29 cellular contexts compared by ENCODE assay signal in genomic region chr15:101511717-101512116, GRCh38.
"Had no signal": no experiment of that assay in that cellular context is flagged by ENCODE, and none has a peak within 500 bp of the region (broad histone marks: within the 10 kb centered on the region; RNA-seq: fewer than 3 reads in every experiment).

No MANE protein-coding gene starts in this region.

- H3K36me3 ChIP-seq: stomach, suprapubic skin, thoracic aorta, thyroid gland, tibial artery, tibial nerve, transverse colon, upper lobe of left lung, upper lobe of right lung, uterus, vagina had no signal

- H3K36me3 Mint-ChIP-seq: stimulated activated effector memory CD8-positive, alpha-beta T cell treated with anti-CD3 and anti-CD28 coated beads, Interleukin-12 subunit alpha, Interleukin-12 subunit beta, amount 100 ng/mL, for 72 hours; stimulated activated memory B cell treated with anti-CD40 and anti-IgM and Interleukin-4, amounts not matched to agents 10 μg/mL and 1 μg/mL and 100 μg/mL, for 72 hours; type B pancreatic cell had no signal

- H3K4me3 Mint-ChIP-seq: stimulated activated effector memory CD8-positive, alpha-beta T cell treated with anti-CD3 and anti-CD28 coated beads, Interleukin-12 subunit alpha, Interleukin-12 subunit beta, amount 100 ng/mL, for 72 hours; stimulated activated memory B cell treated with anti-CD40 and anti-IgM and Interleukin-4, amounts not matched to agents 10 μg/mL and 1 μg/mL and 100 μg/mL, for 72 hours; stimulated activated naive B cell treated with anti-CD40 and anti-IgM and Interleukin-4, amounts not matched to agents 10 μg/mL and 1 μg/mL and 100 μg/mL, for 72 hours; stimulated activated naive CD8-positive, alpha-beta T cell treated with anti-CD3 and anti-CD28 coated beads, Interleukin-15, amount 100 ng/mL, for 72 hours; stimulated activated naive CD8-positive, alpha-beta T cell treated with anti-CD3 and anti-CD28 coated beads, Interleukin-15, Interleukin-2, amounts not matched to agents 100 ng/mL and 50 ng/mL, for 24 hours; type B pancreatic cell had no signal

- DNase-seq: stimulated activated CD4-positive, alpha-beta T cell treated with anti-CD3 and anti-CD28 coated beads, Interleukin-2, amount 100 ng/mL, for 48 hours; stimulated activated CD4-positive, alpha-beta T cell treated with anti-CD3 and anti-CD28 coated beads, Interleukin-4, amount 100 ng/mL, for 1 hour; stimulated activated CD4-positive, alpha-beta T cell treated with anti-CD3 and anti-CD28 coated beads, Interleukin-4, amount 100 ng/mL, for 24 hours; stimulated activated CD4-positive, alpha-beta T cell treated with anti-CD3 and anti-CD28 coated beads, Interleukin-4, amount 100 ng/mL, for 4 hours; stimulated activated CD8-positive, alpha-beta memory T cell treated with anti-CD3 and anti-CD28 coated beads, Interleukin-4, amount 100 ng/mL, for 48 hours; stimulated activated naive B cell treated with anti-CD40 and anti-IgM and Interleukin-4, amounts not matched to agents 10 μg/mL and 1 μg/mL and 100 μg/mL, for 72 hours; stimulated activated naive CD4-positive, alpha-beta T cell; stimulated activated naive CD4-positive, alpha-beta T cell treated with Interleukin-2 at 50 U/mL for 16 hours; stimulated activated naive CD8-positive, alpha-beta T cell treated with anti-CD3 and anti-CD28 coated beads, Interleukin-15, amount 100 ng/mL, for 72 hours; stimulated activated naive CD8-positive, alpha-beta T cell treated with anti-CD3 and anti-CD28 coated beads, Interleukin-15, Interleukin-2, amounts not matched to agents 100 U/mL and 50 U/mL, for 24 hours; stomach; substantia nigra; testis; thyroid gland; tibial artery; transverse colon; trophoblast cell; upper lobe of left lung; upper lobe of right lung; uterus had no signal

- H3K4me3 ChIP-seq: stomach, suprapubic skin, testis, thoracic aorta, thyroid gland, tibial artery, tibial nerve, transverse colon, upper lobe of left lung, upper lobe of right lung, uterus, vagina had no signal

- H3K4me1 ChIP-seq: stomach, suprapubic skin, testis, thyroid gland, tibial artery, tibial nerve, upper lobe of left lung, upper lobe of right lung, uterus, vagina had no signal

- H3K9me3 Mint-ChIP-seq: type B pancreatic cell had no signal

- ATAC-seq: stimulated activated effector memory CD8-positive, alpha-beta T cell treated with anti-CD3 and anti-CD28 coated beads, Interleukin-12 subunit alpha, Interleukin-12 subunit beta, amount 100 ng/mL, for 72 hours; stimulated activated memory B cell treated with anti-CD40 and anti-IgM and Interleukin-4, amounts not matched to agents 10 μg/mL and 1 μg/mL and 100 μg/mL, for 72 hours; stimulated activated naive B cell treated with anti-CD40 and anti-IgM and Interleukin-4, amounts not matched to agents 10 μg/mL and 1 μg/mL and 100 μg/mL, for 72 hours; stimulated activated naive CD8-positive, alpha-beta T cell treated with anti-CD3 and anti-CD28 coated beads, Interleukin-15, amount 100 ng/mL, for 72 hours; stimulated activated naive CD8-positive, alpha-beta T cell treated with anti-CD3 and anti-CD28 coated beads, Interleukin-15, Interleukin-2, amounts not matched to agents 100 U/mL and 50 U/mL, for 24 hours; upper lobe of right lung had no signal

- H3K9me3 ChIP-seq: testis, thyroid gland, uterus, vagina had no signal

- FAIRE-seq: urothelium cell line had no signal

- H3K27ac ChIP-seq: stomach, suprapubic skin, testis, thoracic aorta, thyroid gland, tibial artery, tibial nerve, transverse colon, upper lobe of left lung, upper lobe of right lung, uterus, vagina had no signal

- H3K27ac Mint-ChIP-seq: stimulated activated effector memory CD8-positive, alpha-beta T cell treated with anti-CD3 and anti-CD28 coated beads, Interleukin-12 subunit alpha, Interleukin-12 subunit beta, amount 100 ng/mL, for 72 hours; stimulated activated memory B cell treated with anti-CD40 and anti-IgM and Interleukin-4, amounts not matched to agents 10 μg/mL and 1 μg/mL and 100 μg/mL, for 72 hours; stimulated activated naive B cell treated with anti-CD40 and anti-IgM and Interleukin-4, amounts not matched to agents 10 μg/mL and 1 μg/mL and 100 μg/mL, for 72 hours; stimulated activated naive CD8-positive, alpha-beta T cell treated with anti-CD3 and anti-CD28 coated beads, Interleukin-15, amount 100 ng/mL, for 72 hours; stimulated activated naive CD8-positive, alpha-beta T cell treated with anti-CD3 and anti-CD28 coated beads, Interleukin-15, Interleukin-2, amounts not matched to agents 100 ng/mL and 50 ng/mL, for 24 hours; type B pancreatic cell had no signal

- H3K27me3 Mint-ChIP-seq: stimulated activated memory B cell treated with anti-CD40 and anti-IgM and Interleukin-4, amounts not matched to agents 10 μg/mL and 1 μg/mL and 100 μg/mL, for 72 hours; type B pancreatic cell had no signal

- H3K4me1 Mint-ChIP-seq: stimulated activated effector memory CD8-positive, alpha-beta T cell treated with anti-CD3 and anti-CD28 coated beads, Interleukin-12 subunit alpha, Interleukin-12 subunit beta, amount 100 ng/mL, for 72 hours; stimulated activated memory B cell treated with anti-CD40 and anti-IgM and Interleukin-4, amounts not matched to agents 10 μg/mL and 1 μg/mL and 100 μg/mL, for 72 hours; stimulated activated naive B cell treated with anti-CD40 and anti-IgM and Interleukin-4, amounts not matched to agents 10 μg/mL and 1 μg/mL and 100 μg/mL, for 72 hours; stimulated activated naive CD8-positive, alpha-beta T cell treated with anti-CD3 and anti-CD28 coated beads, Interleukin-15, amount 100 ng/mL, for 72 hours had no signal
